In genomic region chr9:125756499-125756898, GRCh38 we compare ENCODE assay signal across 1 cellular context.
TF ChIP-seq lines count a peak whose summit lies in the region.

No MANE protein-coding gene starts in this region.

TF ChIP-seq in H1, 55 proteins besides CTCF, POLR2A, EP300 and RAD21:
- no peak for TF ChIP-seq GABPA (IDR thresholded peaks at IDR 0.05; ENCODE audit: borderline replicate concordance, insufficient read depth, low read length)
